1 cellular context compared by ENCODE assay signal in the genomic region with DNA sequence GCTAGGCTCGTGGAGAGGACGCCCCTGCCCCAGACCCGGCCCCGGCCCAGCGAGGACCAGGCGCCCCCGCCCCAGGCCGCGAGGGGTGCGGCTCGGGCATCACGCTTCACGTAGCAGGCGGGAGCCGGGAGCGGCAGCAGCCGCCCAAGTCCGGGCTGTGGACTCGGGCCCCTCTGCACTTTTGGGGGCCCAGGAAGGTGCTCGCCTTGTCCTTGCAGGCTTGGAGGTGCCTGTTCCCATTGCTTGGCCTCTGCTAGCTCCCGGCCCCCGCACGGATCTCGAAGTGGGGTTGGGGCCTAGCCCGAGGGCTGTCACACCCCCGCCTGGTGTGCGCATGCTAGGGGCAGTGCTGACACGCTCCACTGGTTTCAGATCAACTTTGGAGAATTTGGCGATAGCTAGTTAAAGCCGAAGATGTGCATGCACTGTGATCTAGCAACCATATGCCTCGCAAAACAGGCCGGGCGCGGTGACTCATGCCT.
TF ChIP-seq lines count a peak whose summit lies in the region.

No MANE protein-coding gene starts in this region.

TF ChIP-seq in H1, 55 proteins besides CTCF, POLR2A, EP300 and RAD21:
- TF ChIP-seq JUN (IDR thresholded peaks at IDR 0.05; ENCODE audit: low read depth, low read length), result no peak
- no peak for TF ChIP-seq ASH2L (IDR thresholded peaks at IDR 0.05; ENCODE audit: low read length)
- TF ChIP-seq SP4 (IDR thresholded peaks at IDR 0.05; ENCODE audit: low read length), result no peak
- no peak for TF ChIP-seq ZNF274 (IDR thresholded peaks at IDR 0.05; ENCODE audit: borderline replicate concordance, extremely low read depth, low read length)
- TF ChIP-seq, protein P1, sequence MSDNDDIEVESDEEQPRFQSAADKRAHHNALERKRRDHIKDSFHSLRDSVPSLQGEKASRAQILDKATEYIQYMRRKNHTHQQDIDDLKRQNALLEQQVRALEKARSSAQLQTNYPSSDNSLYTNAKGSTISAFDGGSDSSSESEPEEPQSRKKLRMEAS (IDR thresholded peaks at IDR 0.05), result peak; percentile 65
- TF ChIP-seq KDM5A (IDR thresholded peaks at IDR 0.05; ENCODE audit: low read length), result no peak
- TF ChIP-seq POU5F1 (IDR thresholded peaks at IDR 0.05; ENCODE audit: low read depth, low read length), result no peak
- TF ChIP-seq JUND (IDR thresholded peaks at IDR 0.05; ENCODE audit: low read length), result peak; percentile 15; the same call in 1 of the 2 replicates
- TF ChIP-seq, protein P2, sequence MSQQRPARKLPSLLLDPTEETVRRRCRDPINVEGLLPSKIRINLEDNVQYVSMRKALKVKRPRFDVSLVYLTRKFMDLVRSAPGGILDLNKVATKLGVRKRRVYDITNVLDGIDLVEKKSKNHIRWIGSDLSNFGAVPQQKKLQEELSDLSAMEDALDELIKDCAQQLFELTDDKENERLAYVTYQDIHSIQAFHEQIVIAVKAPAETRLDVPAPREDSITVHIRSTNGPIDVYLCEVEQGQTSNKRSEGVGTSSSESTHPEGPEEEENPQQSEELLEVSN (IDR thresholded peaks at IDR 0.05), result peak; percentile 65
- no peak for TF ChIP-seq HDAC6 (IDR thresholded peaks at IDR 0.05; ENCODE audit: low read depth, low read length)
- TF ChIP-seq, protein P3, sequence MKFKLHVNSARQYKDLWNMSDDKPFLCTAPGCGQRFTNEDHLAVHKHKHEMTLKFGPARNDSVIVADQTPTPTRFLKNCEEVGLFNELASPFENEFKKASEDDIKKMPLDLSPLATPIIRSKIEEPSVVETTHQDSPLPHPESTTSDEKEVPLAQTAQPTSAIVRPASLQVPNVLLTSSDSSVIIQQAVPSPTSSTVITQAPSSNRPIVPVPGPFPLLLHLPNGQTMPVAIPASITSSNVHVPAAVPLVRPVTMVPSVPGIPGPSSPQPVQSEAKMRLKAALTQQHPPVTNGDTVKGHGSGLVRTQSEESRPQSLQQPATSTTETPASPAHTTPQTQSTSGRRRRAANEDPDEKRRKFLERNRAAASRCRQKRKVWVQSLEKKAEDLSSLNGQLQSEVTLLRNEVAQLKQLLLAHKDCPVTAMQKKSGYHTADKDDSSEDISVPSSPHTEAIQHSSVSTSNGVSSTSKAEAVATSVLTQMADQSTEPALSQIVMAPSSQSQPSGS (IDR thresholded peaks at IDR 0.05; ENCODE audit: low read length), result no peak
- no peak for TF ChIP-seq SIX5 (IDR thresholded peaks at IDR 0.05; ENCODE audit: low read depth, low read length)
- no peak for TF ChIP-seq FOSL1 (IDR thresholded peaks at IDR 0.05; ENCODE audit: insufficient read depth, low read depth, low read length)
- no peak for TF ChIP-seq SIN3A (conservative IDR thresholded peaks at IDR 0.05 in 1 of 2, IDR thresholded peaks at IDR 0.05 in 1 of 2; ENCODE audit: low read depth in 1 of 2, low read length in 2 of 2)
- no peak for TF ChIP-seq CBX5 (IDR thresholded peaks at IDR 0.05; ENCODE audit: low read depth, low read length)
